Comparison of ENCODE assay signal across 1 cellular context in the genomic region with DNA sequence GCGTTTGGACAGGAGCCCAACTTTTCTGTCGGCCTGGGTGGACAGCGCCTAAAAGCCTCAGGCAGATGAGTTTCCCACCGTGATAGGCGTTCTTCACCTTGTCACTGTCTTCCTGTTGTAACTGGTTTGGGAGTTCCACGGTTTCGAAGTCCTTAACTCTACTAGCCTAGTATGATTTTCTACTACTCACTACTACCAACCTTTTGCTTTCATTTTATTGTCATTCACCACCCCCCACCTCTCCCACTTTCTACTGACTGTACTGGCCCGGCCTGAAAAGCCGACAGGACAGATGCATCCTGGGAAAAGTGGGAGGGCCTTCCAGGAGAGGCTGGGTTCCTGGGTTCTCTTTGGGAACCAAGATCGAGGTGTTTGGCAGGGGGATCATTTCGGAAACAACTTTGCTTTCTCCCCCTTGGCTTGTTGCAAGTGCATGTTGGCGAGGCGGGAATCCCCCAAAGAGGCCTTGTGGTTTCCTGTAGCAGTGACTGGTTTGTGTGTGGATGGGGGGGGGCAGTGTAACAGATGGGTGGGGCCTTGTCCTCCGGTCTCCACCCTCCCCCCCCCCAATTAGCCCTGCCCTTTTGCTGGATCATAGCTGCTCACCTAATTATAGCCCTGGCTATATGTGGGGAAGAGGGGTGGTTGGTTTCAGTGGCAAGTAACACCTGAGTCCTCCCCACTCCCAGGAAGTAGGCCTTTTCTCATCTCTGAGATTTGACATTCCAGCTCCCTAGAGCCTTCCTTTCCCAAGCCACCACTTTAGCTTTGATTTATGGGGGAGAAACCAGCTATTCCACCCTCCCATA.
A peak's percentile ranks its signal among the peaks of the same experiment; 100 is the strongest.
TF ChIP-seq lines count a peak whose summit lies in the region.

No MANE protein-coding gene starts in this region.

TF ChIP-seq in A549, 52 proteins besides CTCF, POLR2A, EP300 and RAD21:
- peak; percentile 27; the same call in 1 of the 2 replicates for TF ChIP-seq TFCP2L1 (CRISPR knock-in tag; IDR thresholded peaks at IDR 0.05)
- TF ChIP-seq, protein P1, sequence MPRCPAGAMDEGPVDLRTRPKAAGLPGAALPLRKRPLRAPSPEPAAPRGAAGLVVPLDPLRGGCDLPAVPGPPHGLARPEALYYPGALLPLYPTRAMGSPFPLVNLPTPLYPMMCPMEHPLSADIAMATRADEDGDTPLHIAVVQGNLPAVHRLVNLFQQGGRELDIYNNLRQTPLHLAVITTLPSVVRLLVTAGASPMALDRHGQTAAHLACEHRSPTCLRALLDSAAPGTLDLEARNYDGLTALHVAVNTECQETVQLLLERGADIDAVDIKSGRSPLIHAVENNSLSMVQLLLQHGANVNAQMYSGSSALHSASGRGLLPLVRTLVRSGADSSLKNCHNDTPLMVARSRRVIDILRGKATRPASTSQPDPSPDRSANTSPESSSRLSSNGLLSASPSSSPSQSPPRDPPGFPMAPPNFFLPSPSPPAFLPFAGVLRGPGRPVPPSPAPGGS (IDR thresholded peaks at IDR 0.05): 0 out of 3 replicates have a peak, but pooled peaks have one; percentile 22
- no peak; the same call in 1 of the 2 replicates for TF ChIP-seq FOSB (CRISPR knock-in tag; IDR thresholded peaks at IDR 0.05)
- TF ChIP-seq MYC (IDR thresholded peaks at IDR 0.05; ENCODE audit: borderline replicate concordance, low read length): peak; percentile 50; the same call in 1 of the 2 replicates
- TF ChIP-seq, protein P2, sequence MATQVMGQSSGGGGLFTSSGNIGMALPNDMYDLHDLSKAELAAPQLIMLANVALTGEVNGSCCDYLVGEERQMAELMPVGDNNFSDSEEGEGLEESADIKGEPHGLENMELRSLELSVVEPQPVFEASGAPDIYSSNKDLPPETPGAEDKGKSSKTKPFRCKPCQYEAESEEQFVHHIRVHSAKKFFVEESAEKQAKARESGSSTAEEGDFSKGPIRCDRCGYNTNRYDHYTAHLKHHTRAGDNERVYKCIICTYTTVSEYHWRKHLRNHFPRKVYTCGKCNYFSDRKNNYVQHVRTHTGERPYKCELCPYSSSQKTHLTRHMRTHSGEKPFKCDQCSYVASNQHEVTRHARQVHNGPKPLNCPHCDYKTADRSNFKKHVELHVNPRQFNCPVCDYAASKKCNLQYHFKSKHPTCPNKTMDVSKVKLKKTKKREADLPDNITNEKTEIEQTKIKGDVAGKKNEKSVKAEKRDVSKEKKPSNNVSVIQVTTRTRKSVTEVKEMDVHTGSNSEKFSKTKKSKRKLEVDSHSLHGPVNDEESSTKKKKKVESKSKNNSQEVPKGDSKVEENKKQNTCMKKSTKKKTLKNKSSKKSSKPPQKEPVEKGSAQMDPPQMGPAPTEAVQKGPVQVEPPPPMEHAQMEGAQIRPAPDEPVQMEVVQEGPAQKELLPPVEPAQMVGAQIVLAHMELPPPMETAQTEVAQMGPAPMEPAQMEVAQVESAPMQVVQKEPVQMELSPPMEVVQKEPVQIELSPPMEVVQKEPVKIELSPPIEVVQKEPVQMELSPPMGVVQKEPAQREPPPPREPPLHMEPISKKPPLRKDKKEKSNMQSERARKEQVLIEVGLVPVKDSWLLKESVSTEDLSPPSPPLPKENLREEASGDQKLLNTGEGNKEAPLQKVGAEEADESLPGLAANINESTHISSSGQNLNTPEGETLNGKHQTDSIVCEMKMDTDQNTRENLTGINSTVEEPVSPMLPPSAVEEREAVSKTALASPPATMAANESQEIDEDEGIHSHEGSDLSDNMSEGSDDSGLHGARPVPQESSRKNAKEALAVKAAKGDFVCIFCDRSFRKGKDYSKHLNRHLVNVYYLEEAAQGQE (IDR thresholded peaks at IDR 0.05): peak; percentile 23
- no peak for TF ChIP-seq NPAS2 (CRISPR knock-in tag; IDR thresholded peaks at IDR 0.05; ENCODE audit: borderline replicate concordance)
- TF ChIP-seq TP53 (CRISPR knock-in tag; IDR thresholded peaks at IDR 0.05): peak; percentile 29; the same call in 1 of the 2 replicates
